Comparison of ENCODE assay signal across 10 cellular contexts in the genomic region with DNA sequence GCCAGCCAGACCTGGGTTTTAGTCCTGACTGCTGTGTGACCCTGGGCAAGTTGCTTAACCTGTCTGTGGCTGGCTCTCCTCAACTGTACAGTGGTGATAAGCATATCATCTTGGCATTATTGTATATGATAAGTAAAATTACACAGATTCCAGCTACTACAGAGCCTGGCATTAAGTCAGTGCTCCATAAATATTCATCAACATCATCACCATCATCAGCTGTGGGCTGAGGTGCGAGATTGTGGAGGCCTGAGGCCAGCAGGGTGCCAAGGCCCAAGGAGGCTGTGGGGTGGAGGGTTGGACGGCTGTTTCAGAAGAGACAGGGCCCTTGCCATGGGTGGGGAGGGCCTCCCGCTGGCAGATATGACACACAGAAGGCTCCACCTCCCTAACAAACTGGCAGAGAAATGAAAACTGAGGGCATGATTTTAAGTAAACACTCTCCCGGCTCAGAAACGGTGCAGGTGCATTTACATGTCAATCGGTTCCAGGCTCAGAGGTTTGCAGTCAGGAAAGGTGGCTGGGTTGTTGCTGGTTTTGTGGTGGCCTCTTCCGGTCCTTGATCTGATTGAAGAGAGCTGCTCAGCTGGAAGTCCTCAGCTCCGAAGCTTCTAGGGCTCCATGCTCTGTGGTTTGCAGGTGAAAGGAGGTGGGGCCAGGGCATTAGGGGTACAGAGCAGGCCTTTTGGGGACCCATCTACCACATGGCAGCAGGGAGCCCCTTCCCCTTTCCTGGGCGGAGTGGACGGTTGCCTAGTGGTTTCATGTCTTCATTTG. TPM values are rescaled to one million over a fixed set of nuclear protein-coding genes. Genes with fewer than 3 reads are reported as not detected.
DNase-seq lines count a peak whose midpoint lies in the region; ATAC-seq and TF ChIP-seq lines count a peak whose summit lies in the region.
"Had no signal": no experiment of that assay in that cellular context is flagged by ENCODE, and none has a peak within 500 bp of the region (broad histone marks: within the 10 kb centered on the region; RNA-seq: fewer than 3 reads in every experiment).

No MANE protein-coding gene starts in this region.

- 59% methylated on average over 8 of the region's 10 CpGs for WGBS in mesenchymal stem cell

- peaks cover 0 to 12% of the 10 kb centered on the region in 2 experiments for H3K27me3 ChIP-seq in mesenchymal stem cell (ENCODE audit: control insufficient read depth in 1 of 2, insufficient read depth in 1 of 2, low read length in 2 of 2)

- no peaks in the 10 kb centered on the region for H3K9me3 ChIP-seq in mesenchymal stem cell (ENCODE audit: control insufficient read depth, low read length)

- H3K4me3 ChIP-seq in mesenchymal stem cell (ENCODE audit: insufficient read depth in 1 of 2, low read depth in 1 of 2, low read length in 2 of 2) = no peak overlapping the region

- no peak overlapping the region for H4K91ac ChIP-seq in mesenchymal stem cell (ENCODE audit: low read length)

- no peaks in the 10 kb centered on the region for H3K79me1 ChIP-seq in mesenchymal stem cell (replicated peaks; ENCODE audit: low read length, poor library complexity, severe bottlenecking)

- no peak overlapping the region for H3K14ac ChIP-seq in mesenchymal stem cell (ENCODE audit: low read length in 2 of 2)

- H2AFZ ChIP-seq in mesenchymal stem cell (ENCODE audit: low read depth, low read length) = no peak overlapping the region

- H3K4me1 ChIP-seq in mesenchymal stem cell (ENCODE audit: control insufficient read depth, insufficient read depth, low read depth, low read length) = peaks cover 40% of the 10 kb centered on the region

- peak; percentile 84 for DNase-seq in NAMALWA (ENCODE audit: low spot score)
- DNase-seq in activated CD8-positive, alpha-beta memory T cell treated with anti-CD3 and anti-CD28 coated beads, Interleukin-2, amount 50 U/mL, for 1 hour (ENCODE audit: extremely low read depth) = peak; percentile 23
- no peak for DNase-seq in mesothelial cell of epicardium (ENCODE audit: low spot score in 2 of 2, unreplicated experiment in 2 of 2)
- DNase-seq in superior temporal gyrus (ENCODE audit: extremely low spot score) = no peak
- no peak for DNase-seq in C1 segment of cervical spinal cord (lab: John Stamatoyannopoulos, UW)
- no peak for DNase-seq in mesenchymal stem cell

- no peak overlapping the region for H3K4me3 Mint-ChIP-seq in mesothelial cell of epicardium

- H3K27ac ChIP-seq in mesenchymal stem cell (ENCODE audit: low read length, poor library complexity, severe bottlenecking) = no peak overlapping the region

- no peak overlapping the region for H2BK120ac ChIP-seq in mesenchymal stem cell (ENCODE audit: low read depth, low read length)

- no peak overlapping the region for H3K4me2 ChIP-seq in mesenchymal stem cell (ENCODE audit: low read length, poor library complexity, severe bottlenecking)

- no peaks in the 10 kb centered on the region for H3K9me3 Mint-ChIP-seq in mesothelial cell of epicardium

- peaks cover 59% of the 10 kb centered on the region for H3K4me1 Mint-ChIP-seq in mesothelial cell of epicardium

- no peak overlapping the region for H3K18ac ChIP-seq in mesenchymal stem cell (ENCODE audit: low read depth in 1 of 2, low read length in 2 of 2)

- no peaks in the 10 kb centered on the region for H3K36me3 Mint-ChIP-seq in mesothelial cell of epicardium

- no peak overlapping the region for H2BK5ac ChIP-seq in mesenchymal stem cell (ENCODE audit: low read depth, low read length, poor library complexity, severe bottlenecking)

- H3K4ac ChIP-seq in mesenchymal stem cell (ENCODE audit: low read depth in 1 of 2, low read length in 2 of 2) = no peak overlapping the region

- H3K27me3 Mint-ChIP-seq in mesothelial cell of epicardium (ENCODE audit: low read depth) = no peaks in the 10 kb centered on the region

- H2AK5ac ChIP-seq in mesenchymal stem cell (ENCODE audit: low read length, severe bottlenecking) = no peak overlapping the region

- H3K9ac ChIP-seq in mesenchymal stem cell (ENCODE audit: low read length) = no peak overlapping the region

- no peak overlapping the region for H4K8ac ChIP-seq in mesenchymal stem cell (ENCODE audit: low read length)

- no peak overlapping the region for H2BK12ac ChIP-seq in mesenchymal stem cell (ENCODE audit: low read length in 2 of 2)

- H2BK15ac ChIP-seq in mesenchymal stem cell (ENCODE audit: low read depth, poor library complexity, severe bottlenecking) = no peak overlapping the region

- ATAC-seq in GM21367 (IDR thresholded peaks at IDR 0.05; ENCODE audit: unreplicated experiment) (peak; percentile 61), HG03342 (IDR thresholded peaks at IDR 0.05; ENCODE audit: unreplicated experiment) (no peak)

- no peaks in the 10 kb centered on the region for H3K36me3 ChIP-seq in mesenchymal stem cell (ENCODE audit: control insufficient read depth in 1 of 2, insufficient read depth in 2 of 2, low read depth in 1 of 2, low read length in 2 of 2)

- no peak overlapping the region for H3K23ac ChIP-seq in mesenchymal stem cell (ENCODE audit: low read length in 2 of 2)

- peak overlapping the region; percentile 99 for H3K27ac Mint-ChIP-seq in mesothelial cell of epicardium

- no peak for TF ChIP-seq CTCF in mesothelial cell of epicardium (IDR thresholded peaks at IDR 0.05; ENCODE audit: unreplicated experiment)

RNA-seq across cellular contexts. Expression of a gene that starts 10.2 kb away (rescaled TPM):
- 9.4 to 12.2 TPM (median 10.5 TPM) in 3 replicates for total RNA-seq in mesothelial cell of epicardium
- not detected for polyA plus RNA-seq in mesenchymal stem cell (2013, experiment 1 of 2)
- polyA plus RNA-seq in mesenchymal stem cell (2013, experiment 2 of 2) = not detected

RNA-seq across cellular contexts. Expression of a gene that starts 19.9 kb away (rescaled TPM):
- 259 to 274 TPM (median 266 TPM) in 3 replicates for total RNA-seq in mesothelial cell of epicardium
- 0.04 TPM for polyA plus RNA-seq in mesenchymal stem cell (2013, experiment 1 of 2)
- polyA plus RNA-seq in mesenchymal stem cell (2013, experiment 2 of 2) = 0.05 TPM
- total RNA-seq: NCI-H460 had no signal
- polyA plus RNA-seq: fibroblast of lung had no signal

Comparison
In these comparisons a context has a peak if more than half of its experiments do, and no peak if none do; other contexts are left out.
1. DNase-seq: peak in NAMALWA (single experiment) and activated CD8-positive, alpha-beta memory T cell treated with anti-CD3 and anti-CD28 coated beads, Interleukin-2, amount 50 U/mL, for 1 hour (single experiment); none in mesothelial cell of epicardium (0 of 2), superior temporal gyrus (single experiment), C1 segment of cervical spinal cord (0 of 14) and mesenchymal stem cell (single experiment).